8 cellular contexts compared by ENCODE assay signal in the genomic region with DNA sequence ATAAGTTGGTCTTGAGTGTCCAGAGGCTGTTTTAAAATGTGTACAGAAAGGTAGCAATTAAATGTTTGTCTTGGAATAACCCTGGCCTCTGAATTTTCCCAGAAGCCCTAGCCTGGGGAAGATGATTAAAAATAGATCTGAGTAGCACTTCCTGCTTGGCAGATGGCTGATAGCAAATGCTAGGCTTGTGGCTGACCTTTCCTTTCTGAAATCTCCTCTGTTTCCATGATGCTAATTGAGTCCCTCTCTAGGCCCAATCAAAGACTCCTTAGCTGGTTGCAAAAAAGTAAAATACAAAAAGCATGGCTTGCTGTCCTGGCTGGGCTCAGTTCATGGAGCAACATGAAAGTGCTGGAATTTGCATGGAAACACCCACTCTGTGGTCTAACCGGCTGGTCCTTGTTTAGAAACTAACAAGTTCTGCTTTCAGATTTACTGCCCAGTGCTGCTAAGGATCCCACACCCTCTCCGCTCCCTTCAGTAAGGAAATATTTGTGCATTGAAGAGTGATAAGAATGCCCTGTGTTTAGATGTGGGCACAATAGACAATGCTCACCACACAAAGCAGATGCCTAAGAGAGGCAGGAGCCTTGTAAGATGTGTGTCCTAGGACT. TPM values are rescaled to one million over a fixed set of nuclear protein-coding genes. Genes with fewer than 3 reads are reported as not detected.
DNase-seq lines count a peak whose midpoint lies in the region; ATAC-seq and TF ChIP-seq lines count a peak whose summit lies in the region.

No MANE protein-coding gene starts in this region.

- H3K36me3 Mint-ChIP-seq in nephron (ENCODE audit: low read depth) (no peaks in the 10 kb centered on the region), GM23338 (ENCODE audit: low read depth) (no peaks in the 10 kb centered on the region)

- TF ChIP-seq CTCF in nephron (IDR thresholded peaks at IDR 0.05; ENCODE audit: unreplicated experiment in 3 of 3), result no peak
- TF ChIP-seq CTCF in GM23338 (conservative IDR thresholded peaks at IDR 0.05; ENCODE audit: low read depth in 2 of 2), result no peak

- H3K4me1 Mint-ChIP-seq in nephron (peaks cover 64% of the 10 kb centered on the region), GM23338 (peaks cover 47% of the 10 kb centered on the region)

- H3K4me3 ChIP-seq in GM23248 (no peak overlapping the region; the same call in 1 of the 2 replicates), GM23338 (no peak overlapping the region)

- H3K36me3 ChIP-seq in GM23248 (ENCODE audit: low read depth), result no peaks in the 10 kb centered on the region
- no peaks in the 10 kb centered on the region for H3K36me3 ChIP-seq in GM23338 (ENCODE audit: insufficient read depth)

- H3K27ac Mint-ChIP-seq in nephron, result peak overlapping the region; percentile 95 to 98 (median 97)
- no peak overlapping the region for H3K27ac Mint-ChIP-seq in GM23338

- in situ Hi-C loops in GM23248 (cut with MboI), result no loop called here

- H2AFZ ChIP-seq in GM23248 (peak overlapping the region; percentile 31), GM23338 (no peak overlapping the region)

- no peaks in the 10 kb centered on the region for H3K9me3 ChIP-seq in GM23248 (ENCODE audit: low read depth)

- no peaks in the 10 kb centered on the region for H3K27me3 ChIP-seq in GM23248 (replicated peaks; ENCODE audit: insufficient read depth)
- H3K27me3 ChIP-seq in GM23338 (ENCODE audit: insufficient read depth), result no peaks in the 10 kb centered on the region

- no peaks in the 10 kb centered on the region for H3K9me3 Mint-ChIP-seq in nephron
- H3K9me3 Mint-ChIP-seq in GM23338, result no peaks in the 10 kb centered on the region

- H3K4me1 ChIP-seq in GM23248 (ENCODE audit: insufficient read depth) (peaks cover 86% of the 10 kb centered on the region), GM23338 (ENCODE audit: insufficient read depth) (peaks cover 18% of the 10 kb centered on the region)

- H3K9me2 ChIP-seq in GM23248 (ENCODE audit: insufficient read depth), result no peaks in the 10 kb centered on the region
- 0 out of 2 replicates have a peak, but pooled peaks cover 3% of the 10 kb centered on the region for H3K9me2 ChIP-seq in GM23338 (ENCODE audit: insufficient read depth)

- peaks cover 50% of the 10 kb centered on the region for H3F3A ChIP-seq in GM23248 (ENCODE audit: insufficient read depth)
- no peaks in the 10 kb centered on the region for H3F3A ChIP-seq in GM23338 (replicated peaks; ENCODE audit: low read depth)

- 26 to 29% methylated on average over 2 of the region's 2 CpGs for WGBS in GM23248 (ENCODE audit: low coverage in 1 of 2, low lambda C conversion rate in 2 of 2, missing lambda C conversion rate in 2 of 2), 2 experiments

- ATAC-seq in GM23338 (no peak), GM18873 (IDR thresholded peaks at IDR 0.05; ENCODE audit: low FRiP score, unreplicated experiment) (no peak), HG03521 (IDR thresholded peaks at IDR 0.05; ENCODE audit: unreplicated experiment) (no peak)

- H3K4me2 ChIP-seq in GM23248 (ENCODE audit: unreplicated experiment) (peak overlapping the region; percentile 55), GM23338 (no peak overlapping the region)

- H3K4me3 Mint-ChIP-seq in nephron, result peak overlapping the region; percentile 8 to 36 (median 22)
- no peak overlapping the region for H3K4me3 Mint-ChIP-seq in GM23338

- no peaks in the 10 kb centered on the region for H4K20me1 ChIP-seq in GM23248 (ENCODE audit: insufficient read depth)
- H4K20me1 ChIP-seq in GM23338 (replicated peaks; ENCODE audit: insufficient read depth), result 0 out of 2 replicates have a peak, but pooled peaks cover 3% of the 10 kb centered on the region

- DNase-seq in CMK (ENCODE audit: low read depth) (peak; percentile 61), GM23248 (peak; percentile 81), RPMI8226 (peak; percentile 35), epidermal melanocyte (ENCODE audit: insufficient read length, low spot score) (peak; percentile 75), GM23338 (ENCODE audit: low spot score) (no peak)

- H3K27ac ChIP-seq in GM23248 (peak overlapping the region; percentile 96), GM23338 (ENCODE audit: low read depth) (no peak overlapping the region)

- H3K79me2 ChIP-seq in GM23248 (ENCODE audit: insufficient read depth) (peaks cover 61% of the 10 kb centered on the region), GM23338 (replicated peaks; ENCODE audit: insufficient read depth) (no peaks in the 10 kb centered on the region)

- H3K9ac ChIP-seq in GM23248, result peak overlapping the region; percentile 74

- H3K27me3 Mint-ChIP-seq in nephron (ENCODE audit: low read depth) (no peaks in the 10 kb centered on the region), GM23338 (ENCODE audit: insufficient read depth, low read depth, poor library complexity) (peaks cover 2% of the 10 kb centered on the region)

TF ChIP-seq in GM23338, 12 proteins besides CTCF, POLR2A, EP300 and RAD21 (continues in another document):
- TF ChIP-seq POLR2AphosphoS5 (IDR thresholded peaks at IDR 0.05; ENCODE audit: low read depth) (no peak), EZH2 (IDR thresholded peaks at IDR 0.05; ENCODE audit: low read depth, unreplicated experiment) (no peak), EZH2phosphoT487 (IDR thresholded peaks at IDR 0.05; ENCODE audit: unreplicated experiment) (no peak), NANOG (IDR thresholded peaks at IDR 0.05; ENCODE audit: borderline replicate concordance) (no peak), ZNF114 (CRISPR knock-in tag; IDR thresholded peaks at IDR 0.05) (no peak)
- TF ChIP-seq, protein P1, sequence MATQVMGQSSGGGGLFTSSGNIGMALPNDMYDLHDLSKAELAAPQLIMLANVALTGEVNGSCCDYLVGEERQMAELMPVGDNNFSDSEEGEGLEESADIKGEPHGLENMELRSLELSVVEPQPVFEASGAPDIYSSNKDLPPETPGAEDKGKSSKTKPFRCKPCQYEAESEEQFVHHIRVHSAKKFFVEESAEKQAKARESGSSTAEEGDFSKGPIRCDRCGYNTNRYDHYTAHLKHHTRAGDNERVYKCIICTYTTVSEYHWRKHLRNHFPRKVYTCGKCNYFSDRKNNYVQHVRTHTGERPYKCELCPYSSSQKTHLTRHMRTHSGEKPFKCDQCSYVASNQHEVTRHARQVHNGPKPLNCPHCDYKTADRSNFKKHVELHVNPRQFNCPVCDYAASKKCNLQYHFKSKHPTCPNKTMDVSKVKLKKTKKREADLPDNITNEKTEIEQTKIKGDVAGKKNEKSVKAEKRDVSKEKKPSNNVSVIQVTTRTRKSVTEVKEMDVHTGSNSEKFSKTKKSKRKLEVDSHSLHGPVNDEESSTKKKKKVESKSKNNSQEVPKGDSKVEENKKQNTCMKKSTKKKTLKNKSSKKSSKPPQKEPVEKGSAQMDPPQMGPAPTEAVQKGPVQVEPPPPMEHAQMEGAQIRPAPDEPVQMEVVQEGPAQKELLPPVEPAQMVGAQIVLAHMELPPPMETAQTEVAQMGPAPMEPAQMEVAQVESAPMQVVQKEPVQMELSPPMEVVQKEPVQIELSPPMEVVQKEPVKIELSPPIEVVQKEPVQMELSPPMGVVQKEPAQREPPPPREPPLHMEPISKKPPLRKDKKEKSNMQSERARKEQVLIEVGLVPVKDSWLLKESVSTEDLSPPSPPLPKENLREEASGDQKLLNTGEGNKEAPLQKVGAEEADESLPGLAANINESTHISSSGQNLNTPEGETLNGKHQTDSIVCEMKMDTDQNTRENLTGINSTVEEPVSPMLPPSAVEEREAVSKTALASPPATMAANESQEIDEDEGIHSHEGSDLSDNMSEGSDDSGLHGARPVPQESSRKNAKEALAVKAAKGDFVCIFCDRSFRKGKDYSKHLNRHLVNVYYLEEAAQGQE (IDR thresholded peaks at IDR 0.05; ENCODE audit: unreplicated experiment), result no peak

RNA-seq across cellular contexts. Expression of a gene that starts 40.8 kb away (rescaled TPM):
- total RNA-seq in GM23248 (2014; rRNA removed; shearing (Covaris generic)), result 5.8 and 6.6 TPM in 2 replicates
- polyA plus RNA-seq in GM23248 (2016; fragmentation: Nextera tagmentation; extraction: Ambion mirVana) (9.0 and 9.6 TPM in 2 replicates), GM23338 (2016; fragmentation: Nextera tagmentation; extraction: Ambion mirVana) (2.1 and 5.2 TPM in 2 replicates)
- 4.1 and 4.6 TPM in 2 replicates for total RNA-seq in GM23338 (2014; rRNA removed; shearing (Covaris generic))
